ENCODE assay signal across 8 cellular contexts in genomic region chr1:92784639-92785500, GRCh38. TPM values are rescaled to one million over a fixed set of nuclear protein-coding genes. Genes with fewer than 3 reads are reported as not detected.
DNase-seq lines count a peak whose midpoint lies in the region; ATAC-seq and TF ChIP-seq lines count a peak whose summit lies in the region.

EVI5 (minus strand) TSS chr1:92785108; CDS start chr1:92736546, 48,562 bp downstream.

- H3K4me3 ChIP-seq in LNCaP clone FGC (ENCODE audit: low read depth, low read length) (peak within 1 kb of the TSS; percentile 79), RWPE2 (ENCODE audit: severe bottlenecking) (peak within 1 kb of the TSS; percentile 99), fibroblast of the aortic adventitia (ENCODE audit: low read depth, low read length) (peak within 1 kb of the TSS; percentile 94)

- H3K9me3 ChIP-seq in RWPE2 (ENCODE audit: severe bottlenecking): no peaks in the 10 kb centered on the region

- H3K4me3 Mint-ChIP-seq in nephron: peak within 1 kb of the TSS; percentile 93 to 98 (median 93)
- H3K4me3 Mint-ChIP-seq in stimulated activated naive CD8-positive, alpha-beta T cell treated with anti-CD3 and anti-CD28 coated beads, Interleukin-15, Interleukin-2, amounts not matched to agents 100 ng/mL and 50 ng/mL, for 24 hours: peak within 1 kb of the TSS; percentile 78

- H3K36me3 Mint-ChIP-seq in nephron (ENCODE audit: low read depth): peaks cover 11% of the 10 kb centered on the region
- no peaks in the 10 kb centered on the region for H3K36me3 Mint-ChIP-seq in stimulated activated naive CD8-positive, alpha-beta T cell treated with anti-CD3 and anti-CD28 coated beads, Interleukin-15, Interleukin-2, amounts not matched to agents 100 ng/mL and 50 ng/mL, for 24 hours (ENCODE audit: low read depth)

- ATAC-seq in RWPE2 (ENCODE audit: low read depth): peak; percentile 96

- no peaks in the 10 kb centered on the region for H3K36me3 ChIP-seq in RWPE2 (ENCODE audit: low read depth)

- no peaks in the 10 kb centered on the region for H3K9me3 Mint-ChIP-seq in nephron
- no peaks in the 10 kb centered on the region for H3K9me3 Mint-ChIP-seq in stimulated activated naive CD8-positive, alpha-beta T cell treated with anti-CD3 and anti-CD28 coated beads, Interleukin-15, Interleukin-2, amounts not matched to agents 100 ng/mL and 50 ng/mL, for 24 hours

- peaks cover 10% of the 10 kb centered on the region for H3K27me3 Mint-ChIP-seq in nephron (ENCODE audit: low read depth)
- peaks cover 67% of the 10 kb centered on the region for H3K27me3 Mint-ChIP-seq in stimulated activated naive CD8-positive, alpha-beta T cell treated with anti-CD3 and anti-CD28 coated beads, Interleukin-15, Interleukin-2, amounts not matched to agents 100 ng/mL and 50 ng/mL, for 24 hours

- peak within 1 kb of the TSS; percentile 82 for H3K27ac ChIP-seq in RWPE2 (ENCODE audit: poor library complexity, severe bottlenecking)

- TF ChIP-seq CTCF in LNCaP clone FGC (IDR thresholded peaks at IDR 0.05; ENCODE audit: control insufficient read depth, extremely low read depth, insufficient read depth): no peak
- no peak for TF ChIP-seq CTCF in RWPE2 (IDR thresholded peaks at IDR 0.05; ENCODE audit: poor library complexity, severe bottlenecking)
- peak; percentile 40 for TF ChIP-seq CTCF in fibroblast of the aortic adventitia (IDR thresholded peaks at IDR 0.05; ENCODE audit: insufficient read depth, low read length)
- TF ChIP-seq CTCF in nephron (IDR thresholded peaks at IDR 0.05; ENCODE audit: unreplicated experiment in 3 of 3): no peak

- DNase-seq in ELR (ENCODE audit: low read depth): peak; percentile 97
- peak; percentile 82 for DNase-seq in H4 (ENCODE audit: low spot score)
- DNase-seq in LNCaP clone FGC (ENCODE audit: low read depth): peak; percentile 91
- peak; percentile 95 for DNase-seq in RWPE2 (ENCODE audit: low spot score)
- peak; percentile 85 for DNase-seq in activated effector memory CD4-positive, alpha-beta T cell treated with anti-CD3 and anti-CD28 coated beads, Interleukin-2, amount 50 U/mL, for 16 hours
- DNase-seq in fibroblast of the aortic adventitia (ENCODE audit: low read depth): peak; percentile 95

- peaks cover 23% of the 10 kb centered on the region for H3K4me1 Mint-ChIP-seq in nephron
- H3K4me1 Mint-ChIP-seq in stimulated activated naive CD8-positive, alpha-beta T cell treated with anti-CD3 and anti-CD28 coated beads, Interleukin-15, Interleukin-2, amounts not matched to agents 100 ng/mL and 50 ng/mL, for 24 hours (ENCODE audit: low read depth): peaks cover 29% of the 10 kb centered on the region

- H3K27ac Mint-ChIP-seq in nephron: peak within 1 kb of the TSS; percentile 88 to 96 (median 91)
- H3K27ac Mint-ChIP-seq in stimulated activated naive CD8-positive, alpha-beta T cell treated with anti-CD3 and anti-CD28 coated beads, Interleukin-15, Interleukin-2, amounts not matched to agents 100 ng/mL and 50 ng/mL, for 24 hours: peak within 1 kb of the TSS; percentile 70

- no peaks in the 10 kb centered on the region for H3K27me3 ChIP-seq in RWPE2 (ENCODE audit: insufficient read depth, poor library complexity, severe bottlenecking)

- no peaks in the 10 kb centered on the region for H3K4me1 ChIP-seq in RWPE2 (ENCODE audit: insufficient read depth, poor library complexity, severe bottlenecking)

RNA-seq across cellular contexts. Expression of gene EVI5, which starts in this region (rescaled TPM):
- 3.6 and 3.9 TPM in 2 replicates for total RNA-seq in H4 (2014; rRNA removed; shearing (Covaris generic))
- 55.3 and 126 TPM in 2 replicates for total RNA-seq in fibroblast of the aortic adventitia (ENCODE audit: low replicate concordance)

Comparison
In these comparisons a context has a peak if more than half of its experiments do, and no peak if none do; other contexts are left out.
1. Peak in every context shown above with its lines: DNase-seq, ATAC-seq, H3K4me3 ChIP-seq and H3K27ac ChIP-seq.
2. RNA of gene EVI5 (total RNA-seq): 55.3 to 126 TPM in fibroblast of the aortic adventitia; 3.6 to 3.9 TPM in H4; every median in the first group is over 10 times any median in the second.